Comparison of ENCODE assay signal across 29 cellular contexts in genomic region chr16:88613-89012, GRCh38. TPM values are rescaled to one million over a fixed set of nuclear protein-coding genes. Genes with fewer than 3 reads are reported as not detected.
"Had no signal": no experiment of that assay in that cellular context is flagged by ENCODE, and none has a peak within 500 bp of the region (broad histone marks: within the 10 kb centered on the region; RNA-seq: fewer than 3 reads in every experiment).

No MANE protein-coding gene starts in this region.

- FAIRE-seq: endometrium had no signal

- DNase-seq: cerebellar nuclear complex; cortex of kidney; effector memory CD8-positive, alpha-beta T cell; foreskin fibroblast; gastrocnemius medialis; left cardiac atrium; mammary epithelial cell; mesendoderm; midbrain; naive thymus-derived CD4-positive, alpha-beta T cell; ovary; posterior cingulate gyrus; psoas muscle; stimulated activated CD4-positive, alpha-beta T cell treated with anti-CD3 and anti-CD28 coated beads, Interleukin-15, amount 100 ng/mL, for 24 hours; stimulated activated CD4-positive, alpha-beta T cell treated with anti-CD3 and anti-CD28 coated beads, Interleukin-2, amount 100 ng/mL, for 48 hours; stimulated activated naive B cell treated with anti-CD40 and anti-IgM and Interleukin-4, amounts not matched to agents 10 μg/mL and 1 μg/mL and 100 μg/mL, for 72 hours; upper lobe of right lung; uterus had no signal

- H3K9me3 Mint-ChIP-seq: effector memory CD8-positive, alpha-beta T cell; naive thymus-derived CD4-positive, alpha-beta T cell; nephron; neural progenitor cell; stimulated activated naive B cell treated with anti-CD40 and anti-IgM and Interleukin-4, amounts not matched to agents 10 μg/mL and 1 μg/mL and 100 μg/mL, for 72 hours; stimulated activated naive CD8-positive, alpha-beta T cell treated with anti-CD3 and anti-CD28 coated beads, Interleukin-15, Interleukin-2, amounts not matched to agents 100 ng/mL and 50 ng/mL, for 24 hours had no signal

- H2AFZ ChIP-seq: neural progenitor cell had no signal

- H3K27ac ChIP-seq: epithelial cell of prostate, gastrocnemius medialis, left lung, neural progenitor cell, ovary, psoas muscle, skin epidermis, thoracic aorta, upper lobe of right lung, uterus had no signal

- H3K4me2 ChIP-seq: neural progenitor cell had no signal

- H3K27ac Mint-ChIP-seq: effector memory CD8-positive, alpha-beta T cell; naive thymus-derived CD4-positive, alpha-beta T cell; nephron; neural progenitor cell; stimulated activated naive B cell treated with anti-CD40 and anti-IgM and Interleukin-4, amounts not matched to agents 10 μg/mL and 1 μg/mL and 100 μg/mL, for 72 hours; stimulated activated naive CD8-positive, alpha-beta T cell treated with anti-CD3 and anti-CD28 coated beads, Interleukin-15, Interleukin-2, amounts not matched to agents 100 ng/mL and 50 ng/mL, for 24 hours had no signal

- H3K4me3 Mint-ChIP-seq: effector memory CD8-positive, alpha-beta T cell; naive thymus-derived CD4-positive, alpha-beta T cell; nephron; neural progenitor cell; stimulated activated naive B cell treated with anti-CD40 and anti-IgM and Interleukin-4, amounts not matched to agents 10 μg/mL and 1 μg/mL and 100 μg/mL, for 72 hours; stimulated activated naive CD8-positive, alpha-beta T cell treated with anti-CD3 and anti-CD28 coated beads, Interleukin-15, Interleukin-2, amounts not matched to agents 100 ng/mL and 50 ng/mL, for 24 hours had no signal

- H3K4me1 ChIP-seq: neural progenitor cell had no signal

- H3K4me3 ChIP-seq: gastrocnemius medialis, left lung, neural progenitor cell, ovary, psoas muscle, skin epidermis, thoracic aorta, tibial nerve, upper lobe of right lung, uterus had no signal

- H3K9me3 ChIP-seq: gastrocnemius medialis, left lung, ovary, psoas muscle, thoracic aorta, tibial nerve, upper lobe of right lung, uterus had no signal

- ATAC-seq: effector memory CD8-positive, alpha-beta T cell; esophagus mucosa; gastrocnemius medialis; left cardiac atrium; left lung; naive thymus-derived CD4-positive, alpha-beta T cell; psoas muscle; right cardiac atrium; stimulated activated naive B cell treated with anti-CD40 and anti-IgM and Interleukin-4, amounts not matched to agents 10 μg/mL and 1 μg/mL and 100 μg/mL, for 72 hours; upper lobe of right lung had no signal

- H3K27me3 ChIP-seq: gastrocnemius medialis, left lung, neural progenitor cell, ovary, tibial nerve, upper lobe of right lung, uterus had no signal

- H3K27me3 Mint-ChIP-seq: effector memory CD8-positive, alpha-beta T cell; naive thymus-derived CD4-positive, alpha-beta T cell; stimulated activated naive B cell treated with anti-CD40 and anti-IgM and Interleukin-4, amounts not matched to agents 10 μg/mL and 1 μg/mL and 100 μg/mL, for 72 hours; stimulated activated naive CD8-positive, alpha-beta T cell treated with anti-CD3 and anti-CD28 coated beads, Interleukin-15, Interleukin-2, amounts not matched to agents 100 ng/mL and 50 ng/mL, for 24 hours had no signal

- H3K9ac ChIP-seq: neural progenitor cell had no signal

- H3K36me3 ChIP-seq: neural progenitor cell, ovary, uterus had no signal

RNA-seq across cellular contexts. Expression of gene RHBDF1, which starts 16.2 kb away (rescaled TPM):
- polyA plus RNA-seq: naive thymus-derived CD4-positive, alpha-beta T cell had no signal
